6 cellular contexts compared by ENCODE assay signal in the genomic region with DNA sequence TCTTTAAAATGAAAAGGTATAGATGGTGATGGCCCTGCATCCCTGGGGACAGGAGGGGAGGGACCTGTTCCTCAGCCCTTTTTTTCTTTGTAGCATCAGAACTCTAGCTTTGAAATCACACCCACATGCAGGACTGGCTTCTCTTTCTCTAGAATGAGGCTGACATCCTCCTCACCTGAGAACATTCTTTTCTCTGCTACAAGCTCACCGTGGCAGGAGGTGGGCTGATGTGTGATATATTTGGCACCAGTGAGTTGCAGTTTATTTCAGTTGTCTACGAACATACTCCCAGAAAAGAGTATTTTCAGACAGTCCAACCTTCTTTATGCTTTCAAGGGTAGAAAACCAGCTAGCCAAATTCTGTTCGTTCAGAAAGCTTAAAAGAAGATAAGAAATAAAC. TPM values are rescaled to one million over a fixed set of nuclear protein-coding genes. Genes with fewer than 3 reads are reported as not detected.
"Had no signal": no experiment of that assay in that cellular context is flagged by ENCODE, and none has a peak within 500 bp of the region (broad histone marks: within the 10 kb centered on the region; RNA-seq: fewer than 3 reads in every experiment).

No MANE protein-coding gene starts in this region.

- DNase-seq: H9, HCEC 1CT, IMR-90 had no signal

- H2AFZ ChIP-seq: GM23338 had no signal

- H3K4me3 ChIP-seq: GM23338, K562 had no signal

- H3K4me2 ChIP-seq: GM23338 had no signal

- ATAC-seq: GM23338, K562 had no signal

RNA-seq across cellular contexts. Expression of gene RARB, which starts 43.6 kb away (rescaled TPM):
- total RNA-seq: HT-29 had no signal
